ENCODE assay signal across 14 cellular contexts in genomic region chr1:209710837-209711236, GRCh38. TPM values are rescaled to one million over a fixed set of nuclear protein-coding genes. Genes with fewer than 3 reads are reported as not detected.
DNase-seq lines count a peak whose midpoint lies in the region; ATAC-seq lines count a peak whose summit lies in the region.
"Had no signal": no experiment of that assay in that cellular context is flagged by ENCODE, and none has a peak within 500 bp of the region (broad histone marks: within the 10 kb centered on the region; RNA-seq: fewer than 3 reads in every experiment).

No MANE protein-coding gene starts in this region.

- H3K4me3 Mint-ChIP-seq in activated CD4-positive, alpha-beta T cell treated with anti-CD3 and anti-CD28 coated beads, Interleukin-2, amount 10 ng/mL, durations not matched to agents 24 days and 14 days: peak overlapping the region; percentile 10
- no peak overlapping the region for H3K4me3 Mint-ChIP-seq in activated CD4-positive, alpha-beta T cell treated with anti-CD3 and anti-CD28 coated beads, Interleukin-2, amount 10 ng/mL, durations not matched to agents 7 days and 5 days
- H3K4me3 Mint-ChIP-seq in T-helper 17 cell: peak overlapping the region; percentile 7

- POLR2A ChIA-PET in activated CD4-positive, alpha-beta T cell treated with anti-CD3 and anti-CD28 coated beads, Interleukin-2, amount 10 ng/mL, durations not matched to agents 7 days and 5 days (lab: Charles Lee): no interaction called here

- H3K36me3 Mint-ChIP-seq in activated CD4-positive, alpha-beta T cell treated with anti-CD3 and anti-CD28 coated beads, Interleukin-2, amount 10 ng/mL, durations not matched to agents 24 days and 14 days (ENCODE audit: low read depth): peaks cover 62% of the 10 kb centered on the region
- H3K36me3 Mint-ChIP-seq in activated CD4-positive, alpha-beta T cell treated with anti-CD3 and anti-CD28 coated beads, Interleukin-2, amount 10 ng/mL, durations not matched to agents 7 days and 5 days (ENCODE audit: low read depth): no peaks in the 10 kb centered on the region
- H3K36me3 Mint-ChIP-seq in T-helper 17 cell (ENCODE audit: low read depth): peaks cover 17% of the 10 kb centered on the region

- intact Hi-C loops in activated CD4-positive, alpha-beta T cell treated with anti-CD3 and anti-CD28 coated beads, Interleukin-2, amount 10 ng/mL, durations not matched to agents 24 days and 14 days (cut with micrococcal nuclease): loop anchor here (2.0 to 5.0 kb wide), 2 partner anchors 14 to 36 kb away; no protein-coding TSS in a partner anchor

- peaks cover 5% of the 10 kb centered on the region for H3K9me3 Mint-ChIP-seq in activated CD4-positive, alpha-beta T cell treated with anti-CD3 and anti-CD28 coated beads, Interleukin-2, amount 10 ng/mL, durations not matched to agents 24 days and 14 days
- H3K9me3 Mint-ChIP-seq in activated CD4-positive, alpha-beta T cell treated with anti-CD3 and anti-CD28 coated beads, Interleukin-2, amount 10 ng/mL, durations not matched to agents 7 days and 5 days: no peaks in the 10 kb centered on the region

- no peaks in the 10 kb centered on the region for H3K27me3 Mint-ChIP-seq in activated CD4-positive, alpha-beta T cell treated with anti-CD3 and anti-CD28 coated beads, Interleukin-2, amount 10 ng/mL, durations not matched to agents 24 days and 14 days
- no peaks in the 10 kb centered on the region for H3K27me3 Mint-ChIP-seq in activated CD4-positive, alpha-beta T cell treated with anti-CD3 and anti-CD28 coated beads, Interleukin-2, amount 10 ng/mL, durations not matched to agents 7 days and 5 days
- no peaks in the 10 kb centered on the region for H3K27me3 Mint-ChIP-seq in T-helper 17 cell

- peak overlapping the region; percentile 93 for H3K27ac Mint-ChIP-seq in activated CD4-positive, alpha-beta T cell treated with anti-CD3 and anti-CD28 coated beads, Interleukin-2, amount 10 ng/mL, durations not matched to agents 24 days and 14 days
- no peak overlapping the region for H3K27ac Mint-ChIP-seq in activated CD4-positive, alpha-beta T cell treated with anti-CD3 and anti-CD28 coated beads, Interleukin-2, amount 10 ng/mL, durations not matched to agents 7 days and 5 days
- peak overlapping the region; percentile 79 for H3K27ac Mint-ChIP-seq in T-helper 17 cell

- no peaks in the 10 kb centered on the region for H3K9me3 ChIP-seq in T-helper 17 cell (ENCODE audit: control insufficient read depth, low read length, poor library complexity, severe bottlenecking)
- H3K9me3 ChIP-seq: A549 had no signal

- H3K4me1 Mint-ChIP-seq in activated CD4-positive, alpha-beta T cell treated with anti-CD3 and anti-CD28 coated beads, Interleukin-2, amount 10 ng/mL, durations not matched to agents 24 days and 14 days: peaks cover 64% of the 10 kb centered on the region
- peaks cover 17% of the 10 kb centered on the region for H3K4me1 Mint-ChIP-seq in activated CD4-positive, alpha-beta T cell treated with anti-CD3 and anti-CD28 coated beads, Interleukin-2, amount 10 ng/mL, durations not matched to agents 7 days and 5 days
- peaks cover 25% of the 10 kb centered on the region for H3K4me1 Mint-ChIP-seq in T-helper 17 cell

- DNase-seq in activated CD4-positive, alpha-beta T cell treated with anti-CD3 and anti-CD28 coated beads, Interleukin-2, amount 10 ng/mL, durations not matched to agents 24 days and 14 days: no peak
- no peak for DNase-seq in activated CD4-positive, alpha-beta T cell treated with anti-CD3 and anti-CD28 coated beads, Interleukin-2, amount 10 ng/mL, durations not matched to agents 7 days and 5 days
- DNase-seq in DMS53 treated with DMSO at 0.1 percent for 48 hours (lab: John Stamatoyannopoulos, UW; ENCODE audit: unreplicated experiment): peak; percentile 11
- no peak for DNase-seq in T-helper 17 cell
- DNase-seq in iris pigment epithelial cell (ENCODE audit: low read depth): peak; percentile 49
- no peak for DNase-seq in stimulated activated naive CD4-positive, alpha-beta T cell treated with Interleukin-2 at 50 U/mL for 16 hours (lab: John Stamatoyannopoulos, UW)
- DNase-seq: NCI-H1930, NCI-H2171, NCI-H446 treated with DMSO at 0.1 percent for 48 hours, NCI-H82 had no signal

- CTCF ChIA-PET in activated CD4-positive, alpha-beta T cell treated with anti-CD3 and anti-CD28 coated beads, Interleukin-2, amount 10 ng/mL, durations not matched to agents 7 days and 5 days (lab: Charles Lee): interaction anchor here (0.8 to 1.6 kb wide), 2 partner anchors 17 to 37 kb away, joined by 3 to 6 read pairs; no protein-coding TSS in a partner anchor

- ATAC-seq in T-helper 17 cell (no peak), HG02852 (IDR thresholded peaks at IDR 0.05; ENCODE audit: unreplicated experiment) (no peak)
- ATAC-seq: A549 had no signal

RNA-seq across cellular contexts. Expression of gene HSD11B1, which starts 6.2 kb away (rescaled TPM):
- 15.1 TPM in 2 replicates for total RNA-seq in activated CD4-positive, alpha-beta T cell treated with anti-CD3 and anti-CD28 coated beads, Interleukin-2, amount 10 ng/mL, durations not matched to agents 24 days and 14 days
- total RNA-seq in activated CD4-positive, alpha-beta T cell treated with anti-CD3 and anti-CD28 coated beads, Interleukin-2, amount 10 ng/mL, durations not matched to agents 7 days and 5 days: 1 to 10 TPM; 1.5 TPM
- 1 to 10 TPM; 1.2 to 4.0 TPM for total RNA-seq in T-helper 17 cell
- total RNA-seq: H4 had no signal

RNA-seq across cellular contexts. Expression of gene G0S2, which starts 35.6 kb away (rescaled TPM):
- total RNA-seq in activated CD4-positive, alpha-beta T cell treated with anti-CD3 and anti-CD28 coated beads, Interleukin-2, amount 10 ng/mL, durations not matched to agents 24 days and 14 days: 449 and 477 TPM in 2 replicates
- under 1 TPM; 0.56 to 0.64 TPM for total RNA-seq in activated CD4-positive, alpha-beta T cell treated with anti-CD3 and anti-CD28 coated beads, Interleukin-2, amount 10 ng/mL, durations not matched to agents 7 days and 5 days
- total RNA-seq in T-helper 17 cell: 10 to 100 TPM in 1 of 2 donors, 1 to 10 TPM in 1; 6.6 to 13.5 TPM

RNA-seq across cellular contexts. Expression of gene TRAF3IP3, which starts 45.0 kb away (rescaled TPM):
- 392 and 394 TPM in 2 replicates for total RNA-seq in activated CD4-positive, alpha-beta T cell treated with anti-CD3 and anti-CD28 coated beads, Interleukin-2, amount 10 ng/mL, durations not matched to agents 24 days and 14 days
- 100 to 1,000 TPM; 426 to 434 TPM for total RNA-seq in activated CD4-positive, alpha-beta T cell treated with anti-CD3 and anti-CD28 coated beads, Interleukin-2, amount 10 ng/mL, durations not matched to agents 7 days and 5 days
- total RNA-seq in T-helper 17 cell: 100 to 1,000 TPM; 286 to 288 TPM
- total RNA-seq: H4, RPMI7951 had no signal

RNA-seq across cellular contexts. Expression of gene LAMB3, which starts 58.6 kb away (rescaled TPM):
- 20.3 and 21.0 TPM in 2 replicates for total RNA-seq in activated CD4-positive, alpha-beta T cell treated with anti-CD3 and anti-CD28 coated beads, Interleukin-2, amount 10 ng/mL, durations not matched to agents 24 days and 14 days
- total RNA-seq in activated CD4-positive, alpha-beta T cell treated with anti-CD3 and anti-CD28 coated beads, Interleukin-2, amount 10 ng/mL, durations not matched to agents 7 days and 5 days: 1 to 10 TPM; 1.3 to 1.9 TPM
- total RNA-seq in T-helper 17 cell: 1 to 10 TPM in 1 of 2 donors, under 1 TPM in 1; 0.37 to 1.1 TPM

Comparison
In these comparisons a context has a peak if more than half of its experiments do, and no peak if none do; other contexts are left out.
1. RNA of gene G0S2, which starts 35.6 kb away (total RNA-seq): 449 to 477 TPM in activated CD4-positive, alpha-beta T cell treated with anti-CD3 and anti-CD28 coated beads, Interleukin-2, amount 10 ng/mL, durations not matched to agents 24 days and 14 days; 6.6 to 13.5 TPM in T-helper 17 cell and 0.56 to 0.64 TPM in activated CD4-positive, alpha-beta T cell treated with anti-CD3 and anti-CD28 coated beads, Interleukin-2, amount 10 ng/mL, durations not matched to agents 7 days and 5 days; every median in the first group is over 10 times any median in the second.
2. DNase-seq: peak in DMS53 treated with DMSO at 0.1 percent for 48 hours (single experiment) and iris pigment epithelial cell (single experiment); none in activated CD4-positive, alpha-beta T cell treated with anti-CD3 and anti-CD28 coated beads, Interleukin-2, amount 10 ng/mL, durations not matched to agents 24 days and 14 days (single experiment), activated CD4-positive, alpha-beta T cell treated with anti-CD3 and anti-CD28 coated beads, Interleukin-2, amount 10 ng/mL, durations not matched to agents 7 days and 5 days (single experiment), T-helper 17 cell (0 of 3) and stimulated activated naive CD4-positive, alpha-beta T cell treated with Interleukin-2 at 50 U/mL for 16 hours (single experiment).